ENCODE assay signal across 25 cellular contexts in the genomic region with DNA sequence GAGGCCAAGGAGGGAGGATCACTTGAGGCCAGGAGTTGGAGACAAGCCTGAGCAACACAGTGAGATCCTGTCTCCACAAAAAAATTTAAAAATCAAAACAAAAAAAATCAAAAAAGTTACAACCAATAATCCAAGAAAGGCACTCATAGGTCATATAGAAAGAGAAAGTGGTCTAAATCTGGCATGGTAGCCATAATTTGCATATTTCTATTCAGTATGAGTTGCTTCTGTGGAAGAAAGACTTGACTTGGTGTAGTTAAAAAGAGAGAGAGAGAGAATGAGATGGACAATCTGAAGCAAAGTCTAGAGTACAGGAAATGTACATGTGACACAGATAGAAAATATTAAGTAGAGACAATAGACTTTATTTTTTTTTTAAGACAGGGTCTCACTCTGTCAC. TPM values are rescaled to one million over a fixed set of nuclear protein-coding genes. Genes with fewer than 3 reads are reported as not detected.
DNase-seq lines count a peak whose midpoint lies in the region; ATAC-seq and TF ChIP-seq lines count a peak whose summit lies in the region.
"Had no signal": no experiment of that assay in that cellular context is flagged by ENCODE, and none has a peak within 500 bp of the region (broad histone marks: within the 10 kb centered on the region; RNA-seq: fewer than 3 reads in every experiment).

No MANE protein-coding gene starts in this region.

- H3K27ac Mint-ChIP-seq in CD4-positive, alpha-beta memory T cell = no peak overlapping the region
- H3K27ac Mint-ChIP-seq: activated T-cell treated with anti-CD3 and anti-CD28 coated beads, Interleukin-2, amount 50 U/mL, for 24 hours; nephron; stimulated activated effector memory CD8-positive, alpha-beta T cell treated with anti-CD3 and anti-CD28 coated beads, Interleukin-12 subunit alpha, Interleukin-12 subunit beta, amount 100 ng/mL, for 72 hours had no signal

- H3K4me3 ChIP-seq in upper lobe of right lung = no peak overlapping the region
- no peak overlapping the region for H3K4me3 ChIP-seq in CD4-positive, alpha-beta memory T cell (ENCODE audit: low read length in 2 of 2)
- H3K4me3 ChIP-seq: lung, mucosa of descending colon, ovary, right atrium auricular region, SK-N-MC had no signal

- H3K27me3 ChIP-seq in upper lobe of right lung = no peaks in the 10 kb centered on the region
- H3K27me3 ChIP-seq in CD4-positive, alpha-beta memory T cell (ENCODE audit: insufficient read depth, low read length) = no peaks in the 10 kb centered on the region
- H3K27me3 ChIP-seq: ovary, right atrium auricular region had no signal

- DNase-seq in GM13977 (ENCODE audit: low spot score) (peak; percentile 57), upper lobe of right lung (no peak), OCI-M1 (lab: John Stamatoyannopoulos, UW) (no peak), SHP77 treated with DMSO at 0.1 percent for 48 hours (lab: John Stamatoyannopoulos, UW) (no peak)
- DNase-seq in CD4-positive, alpha-beta memory T cell = no peak
- DNase-seq: activated CD8-positive, alpha-beta memory T cell treated with anti-CD3 and anti-CD28 coated beads for 24 hours; activated T-cell treated with anti-CD3 and anti-CD28 coated beads, Interleukin-2, amount 50 U/mL, for 24 hours; COR-L47; GF-D8; mucosa of descending colon; NCI-H2081; NCI-H345; NCI-H748 treated with DMSO at 0.1 percent for 48 hours; ovary; RPMI8226; stimulated activated CD4-positive, alpha-beta T cell treated with anti-CD3 and anti-CD28 coated beads, Interleukin-2, amount 100 ng/mL, for 48 hours; T-helper 2 cell had no signal

- intact Hi-C loops in upper lobe of right lung (cut with DNase I) = no loop called here
- intact Hi-C loops in CD4-positive, alpha-beta memory T cell (cut with micrococcal nuclease) = no loop called here

- POLR2A ChIA-PET in CD4-positive, alpha-beta memory T cell (lab: Charles Lee; ENCODE audit: partially characterized antibody) = no interaction called here

- peaks cover 11% of the 10 kb centered on the region for H3K9me3 ChIP-seq in upper lobe of right lung
- H3K9me3 ChIP-seq in CD4-positive, alpha-beta memory T cell (ENCODE audit: control insufficient read depth in 1 of 2, low read length in 2 of 2) = no peaks in the 10 kb centered on the region

- ATAC-seq in GM21360 (IDR thresholded peaks at IDR 0.05; ENCODE audit: unreplicated experiment) = peak; percentile 81
- peak; percentile 93 for ATAC-seq in HG02884 (IDR thresholded peaks at IDR 0.05; ENCODE audit: unreplicated experiment)
- ATAC-seq in HG03520 (IDR thresholded peaks at IDR 0.05; ENCODE audit: unreplicated experiment) = peak; percentile 63
- ATAC-seq in upper lobe of right lung = no peak
- ATAC-seq: mucosa of descending colon; stimulated activated effector memory CD8-positive, alpha-beta T cell treated with anti-CD3 and anti-CD28 coated beads, Interleukin-12 subunit alpha, Interleukin-12 subunit beta, amount 100 ng/mL, for 72 hours had no signal

- no peaks in the 10 kb centered on the region for H3K36me3 ChIP-seq in upper lobe of right lung
- H3K36me3 ChIP-seq in CD4-positive, alpha-beta memory T cell (ENCODE audit: insufficient read depth, low read length) = no peaks in the 10 kb centered on the region
- H3K36me3 ChIP-seq: ovary, right atrium auricular region had no signal

- peaks cover 2 to 56% (median 42%) of the 10 kb centered on the region in 8 donors for H3K9me3 Mint-ChIP-seq in CD4-positive, alpha-beta memory T cell

- peaks cover 8 to 21% of the 10 kb centered on the region in 2 donors for H3K36me3 Mint-ChIP-seq in CD4-positive, alpha-beta memory T cell
- H3K36me3 Mint-ChIP-seq: stimulated activated effector memory CD8-positive, alpha-beta T cell treated with anti-CD3 and anti-CD28 coated beads, Interleukin-12 subunit alpha, Interleukin-12 subunit beta, amount 100 ng/mL, for 72 hours had no signal

- TF ChIP-seq CTCF in GM13977 (IDR thresholded peaks at IDR 0.05; ENCODE audit: extremely low read depth, insufficient read depth, missing control alignments) (no peak), upper lobe of right lung (IDR thresholded peaks at IDR 0.05) (no peak)

- H3K4me1 Mint-ChIP-seq in CD4-positive, alpha-beta memory T cell = peaks cover 6 to 8% (median 7%) of the 10 kb centered on the region in 4 donors
- H3K4me1 Mint-ChIP-seq: nephron had no signal

- in situ Hi-C loops in GM13977 (cut with MboI; ENCODE audit: low pct_unique_long_range_greater_than_20kb, low sequenced_read_pairs, unreplicated experiment) = no loop called here

- CTCF ChIA-PET in CD4-positive, alpha-beta memory T cell (lab: Charles Lee; ENCODE audit: partially characterized antibody) = no interaction called here

- H3K4me3 Mint-ChIP-seq in CD4-positive, alpha-beta memory T cell = no peak overlapping the region
- H3K4me3 Mint-ChIP-seq: activated T-cell treated with anti-CD3 and anti-CD28 coated beads, Interleukin-2, amount 50 U/mL, for 24 hours; nephron; stimulated activated effector memory CD8-positive, alpha-beta T cell treated with anti-CD3 and anti-CD28 coated beads, Interleukin-12 subunit alpha, Interleukin-12 subunit beta, amount 100 ng/mL, for 72 hours had no signal

- H3K4me1 ChIP-seq in upper lobe of right lung = no peaks in the 10 kb centered on the region
- H3K4me1 ChIP-seq in CD4-positive, alpha-beta memory T cell (ENCODE audit: insufficient read depth, low read length) = no peaks in the 10 kb centered on the region
- H3K4me1 ChIP-seq: right atrium auricular region had no signal

- no peak overlapping the region for H3K27ac ChIP-seq in upper lobe of right lung
- no peak overlapping the region for H3K27ac ChIP-seq in CD4-positive, alpha-beta memory T cell (ENCODE audit: low read depth, low read length)
- H3K27ac ChIP-seq: ovary, right atrium auricular region, SK-N-MC had no signal

- H3K27me3 Mint-ChIP-seq in CD4-positive, alpha-beta memory T cell = peaks cover 0 to 1% of the 10 kb centered on the region in 2 donors
- H3K27me3 Mint-ChIP-seq: activated T-cell treated with anti-CD3 and anti-CD28 coated beads, Interleukin-2, amount 50 U/mL, for 24 hours had no signal

RNA-seq across cellular contexts. Expression of a gene that starts 22.5 kb away (rescaled TPM):
- total RNA-seq in upper lobe of right lung = 15.1 TPM
- total RNA-seq in CD4-positive, alpha-beta memory T cell = 10 to 100 TPM; 32.4 to 34.1 TPM
- 10 to 100 TPM; 22.6 to 26.9 TPM for polyA plus RNA-seq in CD4-positive, alpha-beta memory T cell

RNA-seq across cellular contexts. Expression of a gene that starts 22.6 kb away (rescaled TPM):
- total RNA-seq in upper lobe of right lung = 27.7 TPM
- 10 to 100 TPM; 27.0 to 30.5 TPM for total RNA-seq in CD4-positive, alpha-beta memory T cell
- polyA plus RNA-seq in CD4-positive, alpha-beta memory T cell = 10 to 100 TPM; 46.6 to 53.6 TPM
